33 cellular contexts compared by ENCODE assay signal in the genomic region with DNA sequence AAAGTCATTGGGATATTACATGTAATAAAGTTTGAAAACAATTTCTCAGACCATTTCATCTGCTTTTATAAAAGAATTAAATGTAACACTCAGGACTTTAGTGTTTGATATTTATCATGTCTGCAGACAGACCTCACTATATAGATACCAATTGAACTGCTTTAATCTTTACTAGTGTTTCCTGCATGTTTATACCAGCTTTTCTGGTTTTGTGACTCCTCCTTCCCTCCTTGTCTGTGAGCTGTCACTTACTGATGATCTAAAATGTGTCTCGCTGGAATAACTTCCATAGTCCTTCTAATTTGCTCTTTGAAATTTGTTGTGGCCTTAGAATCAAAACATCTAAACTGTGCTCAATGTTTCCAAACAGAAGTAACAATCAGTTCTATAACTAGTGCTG.
"Had no signal": no experiment of that assay in that cellular context is flagged by ENCODE, and none has a peak within 500 bp of the region (broad histone marks: within the 10 kb centered on the region; RNA-seq: fewer than 3 reads in every experiment).

No MANE protein-coding gene starts in this region.

- ATAC-seq: activated CD8-positive, alpha-beta T cell treated with anti-CD3 and anti-CD28 coated beads for 36 hours; activated T-cell treated with anti-CD3 and anti-CD28 coated beads, Interleukin-2, amount 50 U/mL, for 4 hours; activated T-helper 17 cell treated with anti-CD3 and anti-CD28 coated beads, Interleukin-2, amount 50 U/mL, for 72 hours; body of pancreas; PC-3; T-cell; T-helper 17 cell had no signal

- H3K9me3 Mint-ChIP-seq: activated CD8-positive, alpha-beta T cell treated with anti-CD3 and anti-CD28 coated beads for 36 hours; activated T-cell treated with anti-CD3 and anti-CD28 coated beads, Interleukin-2, amount 50 U/mL, for 4 hours; activated T-helper 17 cell treated with anti-CD3 and anti-CD28 coated beads, Interleukin-2, amount 50 U/mL, for 72 hours had no signal

- H3K27me3 Mint-ChIP-seq: activated CD8-positive, alpha-beta T cell treated with anti-CD3 and anti-CD28 coated beads for 36 hours; activated naive CD8-positive, alpha-beta T cell treated with anti-CD3 and anti-CD28 coated beads, Interleukin-2, amount 10 ng/mL, durations not matched to agents 7 days and 5 days; activated T-helper 17 cell treated with anti-CD3 and anti-CD28 coated beads, Interleukin-2, amount 50 U/mL, for 72 hours; T-cell; T-helper 17 cell had no signal

- H3K4me1 Mint-ChIP-seq: activated naive CD8-positive, alpha-beta T cell treated with anti-CD3 and anti-CD28 coated beads, Interleukin-2, amount 10 ng/mL, durations not matched to agents 7 days and 5 days had no signal

- H3K27ac Mint-ChIP-seq: activated naive CD8-positive, alpha-beta T cell treated with anti-CD3 and anti-CD28 coated beads, Interleukin-2, amount 10 ng/mL, durations not matched to agents 7 days and 5 days; activated T-helper 17 cell treated with anti-CD3 and anti-CD28 coated beads, Interleukin-2, amount 50 U/mL, for 72 hours; T-cell had no signal

- H3K4me3 Mint-ChIP-seq: activated CD8-positive, alpha-beta T cell treated with anti-CD3 and anti-CD28 coated beads for 36 hours; activated naive CD8-positive, alpha-beta T cell treated with anti-CD3 and anti-CD28 coated beads, Interleukin-2, amount 10 ng/mL, durations not matched to agents 7 days and 5 days; activated T-cell treated with anti-CD3 and anti-CD28 coated beads, Interleukin-2, amount 50 U/mL, for 4 hours; activated T-helper 17 cell treated with anti-CD3 and anti-CD28 coated beads, Interleukin-2, amount 50 U/mL, for 72 hours; T-cell; T-helper 17 cell had no signal

- H3K27ac ChIP-seq: adrenal gland, body of pancreas, breast epithelium, Peyer's patch, SJSA1 had no signal

- DNase-seq: activated CD4-positive, alpha-beta T cell treated with anti-CD3 and anti-CD28 coated beads, Interleukin-2, amount 50 U/mL, for 1 hour; activated CD8-positive, alpha-beta T cell treated with anti-CD3 and anti-CD28 coated beads for 36 hours; activated effector memory CD4-positive, alpha-beta T cell treated with anti-CD3 and anti-CD28 coated beads, Interleukin-2, amount 50 U/mL, for 16 hours; activated naive CD4-positive, alpha-beta T cell; activated naive CD4-positive, alpha-beta T cell treated with anti-CD3 and anti-CD28 coated beads, Interleukin-2, amount 50 U/mL, for 16 hours; activated naive CD8-positive, alpha-beta T cell treated with anti-CD3 and anti-CD28 coated beads, Interleukin-2, amount 10 ng/mL, durations not matched to agents 7 days and 5 days; activated T-cell treated with anti-CD3 and anti-CD28 coated beads, Interleukin-2, amount 50 U/mL, for 4 hours; adrenal gland; body of pancreas; Kasumi-1; KG1; MM.1S; NCI-H1092; NCI-H1436 treated with DMSO at 0.1 percent for 48 hours; NCI-H1694 treated with DMSO at 0.1 percent for 48 hours; NCI-H2029; NCI-H2171 treated with DMSO at 0.1 percent for 48 hours; NCI-H2227 treated with DMSO at 0.1 percent for 48 hours; NCI-H446; NCI-H524 treated with DMSO at 0.1 percent for 48 hours; NCI-H748 treated with DMSO at 0.1 percent for 48 hours; NK-92 treated with Interleukin-12 subunit alpha and Interleukin-12 subunit beta, amount 100 ng/mL, for 24 hours; PC-3; Peyer's patch; RPMI8226; SHP77 treated with DMSO at 0.1 percent for 48 hours; SK-N-SH; T-cell; T-helper 17 cell; T1000 had no signal
